12 cellular contexts compared by ENCODE assay signal in genomic region chr20:45308078-45308778, GRCh38. TPM values are rescaled to one million over a fixed set of nuclear protein-coding genes. Genes with fewer than 3 reads are reported as not detected.
DNase-seq lines count a peak whose midpoint lies in the region; ATAC-seq, FAIRE-seq and TF ChIP-seq lines count a peak whose summit lies in the region.
"Had no signal": no experiment of that assay in that cellular context is flagged by ENCODE, and none has a peak within 500 bp of the region (broad histone marks: within the 10 kb centered on the region; RNA-seq: fewer than 3 reads in every experiment).

Gene MATN4, minus strand, starts transcription at chr20:45308299. Its CDS starts 2,717 bp downstream, at chr20:45305582.

- peak within 1 kb of the TSS in 8 of 11 experiments; percentile 17 to 66 (median 49); a peak in 14 of 22 replicates for H3K4me2 ChIP-seq in BLaER1 treated with 17β-estradiol and CSF1 and Interleukin-3, amounts not matched to agents 10 nM and 100 nM

- no peak within 1 kb of the TSS for H3K4me3 ChIP-seq in BLaER1 treated with 17β-estradiol and CSF1 and Interleukin-3, amounts not matched to agents 10 nM and 100 nM
- H3K4me3 ChIP-seq in LNCaP clone FGC (ENCODE audit: low read depth, low read length) (no peak within 1 kb of the TSS), bronchial epithelial cell (ENCODE audit: low read depth, low read length) (no peak within 1 kb of the TSS), right lobe of liver (no peak within 1 kb of the TSS)
- H3K4me3 ChIP-seq: ovary had no signal

- 60% methylated on average over 1 of the region's 22 CpGs for WGBS in right lobe of liver (ENCODE audit: insufficient coverage, low coverage, low lambda C conversion rate, missing lambda C conversion rate)

- ATAC-seq in right lobe of liver (peak in 3 of 4 donors; percentile 42 to 59 (median 42)), GM21367 (IDR thresholded peaks at IDR 0.05; ENCODE audit: unreplicated experiment) (no peak), HG03135 (IDR thresholded peaks at IDR 0.05; ENCODE audit: unreplicated experiment) (no peak), GM18858 (IDR thresholded peaks at IDR 0.05; ENCODE audit: unreplicated experiment) (no peak)

- TF ChIP-seq CTCF in LNCaP clone FGC (IDR thresholded peaks at IDR 0.05; ENCODE audit: control insufficient read depth, extremely low read depth, insufficient read depth) (peak; percentile 51), bronchial epithelial cell (IDR thresholded peaks at IDR 0.05; ENCODE audit: insufficient read depth, low read length, severe bottlenecking) (peak; percentile 63), right lobe of liver (IDR thresholded peaks at IDR 0.05) (peak in 2 of 4 donors; percentile 15 to 27)

- peaks cover 0 to 11% (median 4%) of the 10 kb centered on the region in 11 experiments; a peak in 7 of 22 replicates for H3K9me3 ChIP-seq in BLaER1 treated with 17β-estradiol and CSF1 and Interleukin-3, amounts not matched to agents 10 nM and 100 nM (replicated peaks in 1 of 11)
- no peaks in the 10 kb centered on the region for H3K9me3 ChIP-seq in right lobe of liver
- H3K9me3 ChIP-seq: ovary had no signal

- peaks cover 0 to 63% (median 43%) of the 10 kb centered on the region in 10 experiments; a peak in 14 of 20 replicates for H3K4me1 ChIP-seq in BLaER1 treated with 17β-estradiol and CSF1 and Interleukin-3, amounts not matched to agents 10 nM and 100 nM
- H3K4me1 ChIP-seq in right lobe of liver, result peaks cover 0 to 3% (median 0%) of the 10 kb centered on the region in 4 donors

- no peak for TF ChIP-seq POLR2A in right lobe of liver (IDR thresholded peaks at IDR 0.05)

- intact Hi-C loops in right lobe of liver (cut with DNase I), result no loop called here

- no peak within 1 kb of the TSS for H3K27ac ChIP-seq in BLaER1 treated with 17β-estradiol and CSF1 and Interleukin-3, amounts not matched to agents 10 nM and 100 nM
- H3K27ac ChIP-seq in right lobe of liver, result no peak within 1 kb of the TSS
- H3K27ac ChIP-seq: ovary had no signal

- no peaks in the 10 kb centered on the region for H3K36me3 ChIP-seq in BLaER1 treated with 17β-estradiol and CSF1 and Interleukin-3, amounts not matched to agents 10 nM and 100 nM
- no peaks in the 10 kb centered on the region for H3K36me3 ChIP-seq in bronchial epithelial cell (ENCODE audit: control insufficient read depth, insufficient read depth, low read length)
- no peaks in the 10 kb centered on the region for H3K36me3 ChIP-seq in right lobe of liver
- H3K36me3 ChIP-seq: ovary had no signal

- no peak for FAIRE-seq in bronchial epithelial cell (lab: Jason Lieb, UNC)

- DNase-seq in LNCaP clone FGC (ENCODE audit: low read depth) (no peak), bronchial epithelial cell (ENCODE audit: low read depth) (peak; percentile 40), right lobe of liver (peak in 1 of 3 donors; percentile 72), dermis blood vessel endothelial cell (no peak)
- DNase-seq: ovary; stimulated activated naive CD4-positive, alpha-beta T cell; T-helper 9 cell had no signal

- H4K20me1 ChIP-seq in BLaER1 treated with 17β-estradiol and CSF1 and Interleukin-3, amounts not matched to agents 10 nM and 100 nM, result no peaks in the 10 kb centered on the region

- no peak within 1 kb of the TSS for H3K9ac ChIP-seq in BLaER1 treated with 17β-estradiol and CSF1 and Interleukin-3, amounts not matched to agents 10 nM and 100 nM

- peaks cover 0 to 18% (median 10%) of the 10 kb centered on the region in 11 experiments; a peak in 10 of 22 replicates for H3K27me3 ChIP-seq in BLaER1 treated with 17β-estradiol and CSF1 and Interleukin-3, amounts not matched to agents 10 nM and 100 nM
- H3K27me3 ChIP-seq in bronchial epithelial cell (ENCODE audit: control insufficient read depth, insufficient read depth, low read length) (peaks cover 9% of the 10 kb centered on the region), right lobe of liver (peaks cover 0 to 15% of the 10 kb centered on the region in 2 donors)
- H3K27me3 ChIP-seq: ovary had no signal

RNA-seq across cellular contexts. Expression of gene MATN4, which starts in this region (rescaled TPM):
- total RNA-seq in bronchial epithelial cell (0.13 and 0.26 TPM in 2 replicates), right lobe of liver (not detected), dermis blood vessel endothelial cell (0.09 and 0.17 TPM in 2 replicates)
- total RNA-seq: liver had no signal

Comparison
In these comparisons a context has a peak if more than half of its experiments do, and no peak if none do; other contexts are left out.
1. Peak in DNase-seq in bronchial epithelial cell; RNA of the gene not detected or under 1 TPM.
2. Peak in ATAC-seq in right lobe of liver; RNA of the gene not detected or under 1 TPM.